Comparison of ENCODE assay signal across 17 cellular contexts in genomic region chr19:19686580-19686979, GRCh38. TPM values are rescaled to one million over a fixed set of nuclear protein-coding genes. Genes with fewer than 3 reads are reported as not detected.
DNase-seq lines count a peak whose midpoint lies in the region; ATAC-seq and TF ChIP-seq lines count a peak whose summit lies in the region.
"Had no signal": no experiment of that assay in that cellular context is flagged by ENCODE, and none has a peak within 500 bp of the region (broad histone marks: within the 10 kb centered on the region; RNA-seq: fewer than 3 reads in every experiment).

No MANE protein-coding gene starts in this region.

- no peak overlapping the region for H3K4me2 ChIP-seq in DND-41 (ENCODE audit: insufficient read depth, low read length)

- H2AFZ ChIP-seq in DND-41 (ENCODE audit: low read depth, low read length): no peak overlapping the region

- peaks cover 13% of the 10 kb centered on the region; the same call in 1 of the 2 replicates for H4K20me1 ChIP-seq in DND-41 (ENCODE audit: insufficient read depth, low read length)

- H3K36me3 Mint-ChIP-seq in activated naive CD4-positive, alpha-beta T cell treated with anti-CD3 and anti-CD28 coated beads, Interleukin-2, amount 50 U/mL, for 72 hours: peaks cover 20 to 41% of the 10 kb centered on the region in 2 donors
- H3K36me3 Mint-ChIP-seq in activated naive CD4-positive, alpha-beta T cell treated with anti-CD3 and anti-CD28 coated beads, Interleukin-2, amount 10 ng/mL, durations not matched to agents 7 days and 5 days: peaks cover 63% of the 10 kb centered on the region
- H3K36me3 Mint-ChIP-seq in activated CD8-positive, alpha-beta T cell treated with anti-CD3 and anti-CD28 coated beads, Interleukin-2, amount 10 ng/mL, durations not matched to agents 7 days and 5 days (ENCODE audit: low read depth): peaks cover 54% of the 10 kb centered on the region
- H3K36me3 Mint-ChIP-seq in activated CD4-positive, alpha-beta memory T cell treated with anti-CD3 and anti-CD28 coated beads for 36 hours: peaks cover 37% of the 10 kb centered on the region

- H3K27ac Mint-ChIP-seq in activated naive CD4-positive, alpha-beta T cell treated with anti-CD3 and anti-CD28 coated beads, Interleukin-2, amount 50 U/mL, for 72 hours: no peak overlapping the region
- no peak overlapping the region for H3K27ac Mint-ChIP-seq in activated naive CD4-positive, alpha-beta T cell treated with anti-CD3 and anti-CD28 coated beads, Interleukin-2, amount 10 ng/mL, durations not matched to agents 7 days and 5 days
- H3K27ac Mint-ChIP-seq in activated CD8-positive, alpha-beta T cell treated with anti-CD3 and anti-CD28 coated beads, Interleukin-2, amount 10 ng/mL, durations not matched to agents 7 days and 5 days: no peak overlapping the region
- no peak overlapping the region for H3K27ac Mint-ChIP-seq in activated CD4-positive, alpha-beta memory T cell treated with anti-CD3 and anti-CD28 coated beads for 36 hours
- H3K27ac Mint-ChIP-seq: HFFc6 had no signal

- intact Hi-C loops in activated CD4-positive, alpha-beta memory T cell treated with anti-CD3 and anti-CD28 coated beads for 36 hours (cut with micrococcal nuclease): no loop called here
- intact Hi-C loops in tibial artery (cut with DNase I; ENCODE audit: low total_unique reads): no loop called here

- no peak overlapping the region for H3K4me3 Mint-ChIP-seq in activated naive CD4-positive, alpha-beta T cell treated with anti-CD3 and anti-CD28 coated beads, Interleukin-2, amount 10 ng/mL, durations not matched to agents 7 days and 5 days
- no peak overlapping the region for H3K4me3 Mint-ChIP-seq in activated CD8-positive, alpha-beta T cell treated with anti-CD3 and anti-CD28 coated beads, Interleukin-2, amount 10 ng/mL, durations not matched to agents 7 days and 5 days
- H3K4me3 Mint-ChIP-seq in activated CD4-positive, alpha-beta memory T cell treated with anti-CD3 and anti-CD28 coated beads for 36 hours: no peak overlapping the region
- H3K4me3 Mint-ChIP-seq: HFFc6 had no signal

- H3K9ac ChIP-seq in DND-41 (ENCODE audit: low read depth, low read length): no peak overlapping the region

- H3K4me1 ChIP-seq in DND-41 (ENCODE audit: insufficient read depth, low read length): no peaks in the 10 kb centered on the region
- H3K4me1 ChIP-seq in tibial artery: no peaks in the 10 kb centered on the region

- CTCF ChIA-PET in activated naive CD4-positive, alpha-beta T cell treated with anti-CD3 and anti-CD28 coated beads, Interleukin-2, amount 10 ng/mL, durations not matched to agents 7 days and 5 days (lab: Charles Lee): no interaction called here
- CTCF ChIA-PET in activated CD8-positive, alpha-beta T cell treated with anti-CD3 and anti-CD28 coated beads, Interleukin-2, amount 10 ng/mL, durations not matched to agents 7 days and 5 days (lab: Charles Lee): interaction anchor here (0.9 to 1.3 kb wide), 2 partner anchors 132 to 154 kb away, joined by 3 to 6 read pairs; no protein-coding TSS in a partner anchor
- CTCF ChIA-PET in activated CD4-positive, alpha-beta memory T cell treated with anti-CD3 and anti-CD28 coated beads for 36 hours (lab: Charles Lee): interaction anchor here (0.7 kb wide), 1 partner anchor 43 kb away, joined by 3 read pairs; the partner anchor contains the start of gene GMIP

- no peak for DNase-seq in activated naive CD4-positive, alpha-beta T cell treated with anti-CD3 and anti-CD28 coated beads, Interleukin-2, amount 50 U/mL, for 72 hours (ENCODE audit: low spot score in 2 of 2)
- DNase-seq in activated naive CD4-positive, alpha-beta T cell treated with anti-CD3 and anti-CD28 coated beads, Interleukin-2, amount 10 ng/mL, durations not matched to agents 7 days and 5 days: no peak
- DNase-seq in DND-41 (no peak), tibial artery (no peak), NCI-H82 (lab: John Stamatoyannopoulos, UW) (no peak)
- DNase-seq in activated CD8-positive, alpha-beta T cell treated with anti-CD3 and anti-CD28 coated beads, Interleukin-2, amount 10 ng/mL, durations not matched to agents 7 days and 5 days: no peak
- no peak for DNase-seq in activated CD4-positive, alpha-beta memory T cell treated with anti-CD3 and anti-CD28 coated beads for 36 hours
- DNase-seq: CD4-positive, alpha-beta memory T cell; DMS153; DMS79; GF-D8; GOT3; H7; HFFc6 had no signal

- TF ChIP-seq CTCF in DND-41 (IDR thresholded peaks at IDR 0.05; ENCODE audit: borderline replicate concordance, extremely low read depth, low read length, poor library complexity, severe bottlenecking) (no peak), tibial artery (IDR thresholded peaks at IDR 0.05) (no peak)

- no peaks in the 10 kb centered on the region for H3K27me3 ChIP-seq in DND-41 (ENCODE audit: insufficient read depth, low read length, poor library complexity)
- H3K27me3 ChIP-seq in tibial artery: no peaks in the 10 kb centered on the region

- H3K4me1 Mint-ChIP-seq in activated naive CD4-positive, alpha-beta T cell treated with anti-CD3 and anti-CD28 coated beads, Interleukin-2, amount 10 ng/mL, durations not matched to agents 7 days and 5 days: no peaks in the 10 kb centered on the region
- H3K4me1 Mint-ChIP-seq in activated CD8-positive, alpha-beta T cell treated with anti-CD3 and anti-CD28 coated beads, Interleukin-2, amount 10 ng/mL, durations not matched to agents 7 days and 5 days (ENCODE audit: low read depth): no peaks in the 10 kb centered on the region
- no peaks in the 10 kb centered on the region for H3K4me1 Mint-ChIP-seq in activated CD4-positive, alpha-beta memory T cell treated with anti-CD3 and anti-CD28 coated beads for 36 hours (ENCODE audit: low read depth)

- H3K36me3 ChIP-seq in DND-41 (ENCODE audit: insufficient read depth, low read length) (peaks cover 33% of the 10 kb centered on the region), tibial artery (peaks cover 15 to 32% (median 27%) of the 10 kb centered on the region in 3 donors)

- H3K79me2 ChIP-seq in DND-41 (ENCODE audit: insufficient read depth, low read length): peaks cover 21% of the 10 kb centered on the region

- ATAC-seq in activated naive CD4-positive, alpha-beta T cell treated with anti-CD3 and anti-CD28 coated beads, Interleukin-2, amount 50 U/mL, for 72 hours: peak; percentile 43 to 50
- peak; percentile 25; the same call in 2 of the 3 replicates for ATAC-seq in DND-41 (ENCODE audit: insufficient read depth, low read depth)
- peak; percentile 56 for ATAC-seq in activated CD8-positive, alpha-beta T cell treated with anti-CD3 and anti-CD28 coated beads, Interleukin-2, amount 10 ng/mL, durations not matched to agents 7 days and 5 days
- ATAC-seq: HCT116 had no signal

- no peaks in the 10 kb centered on the region for H3K27me3 Mint-ChIP-seq in activated naive CD4-positive, alpha-beta T cell treated with anti-CD3 and anti-CD28 coated beads, Interleukin-2, amount 10 ng/mL, durations not matched to agents 7 days and 5 days
- no peaks in the 10 kb centered on the region for H3K27me3 Mint-ChIP-seq in activated CD8-positive, alpha-beta T cell treated with anti-CD3 and anti-CD28 coated beads, Interleukin-2, amount 10 ng/mL, durations not matched to agents 7 days and 5 days (ENCODE audit: low read depth)
- no peaks in the 10 kb centered on the region for H3K27me3 Mint-ChIP-seq in activated CD4-positive, alpha-beta memory T cell treated with anti-CD3 and anti-CD28 coated beads for 36 hours
- H3K27me3 Mint-ChIP-seq: CD4-positive, alpha-beta memory T cell had no signal

- H3K9me3 ChIP-seq in DND-41 (ENCODE audit: insufficient read depth, low read length, severe bottlenecking) (peaks cover 2% of the 10 kb centered on the region), tibial artery (peaks cover 0 to 44% (median 18%) of the 10 kb centered on the region in 3 donors)

- H3K27ac ChIP-seq in DND-41 (ENCODE audit: low read length): no peak overlapping the region
- H3K27ac ChIP-seq in tibial artery: no peak overlapping the region
- H3K27ac ChIP-seq: C4-2B, HL-60 had no signal

- peaks cover 17 to 19% of the 10 kb centered on the region in 2 donors for H3K9me3 Mint-ChIP-seq in activated naive CD4-positive, alpha-beta T cell treated with anti-CD3 and anti-CD28 coated beads, Interleukin-2, amount 50 U/mL, for 72 hours
- peaks cover 38% of the 10 kb centered on the region for H3K9me3 Mint-ChIP-seq in activated naive CD4-positive, alpha-beta T cell treated with anti-CD3 and anti-CD28 coated beads, Interleukin-2, amount 10 ng/mL, durations not matched to agents 7 days and 5 days
- peaks cover 24% of the 10 kb centered on the region for H3K9me3 Mint-ChIP-seq in activated CD8-positive, alpha-beta T cell treated with anti-CD3 and anti-CD28 coated beads, Interleukin-2, amount 10 ng/mL, durations not matched to agents 7 days and 5 days (ENCODE audit: insufficient read depth)
- peaks cover 37% of the 10 kb centered on the region for H3K9me3 Mint-ChIP-seq in activated CD4-positive, alpha-beta memory T cell treated with anti-CD3 and anti-CD28 coated beads for 36 hours

- POLR2A ChIA-PET in activated CD8-positive, alpha-beta T cell treated with anti-CD3 and anti-CD28 coated beads, Interleukin-2, amount 10 ng/mL, durations not matched to agents 7 days and 5 days (lab: Charles Lee): interaction anchor here (1.0 kb wide), 1 partner anchor 18 kb away, joined by 6 read pairs; the partner anchor contains the start of gene ZNF101
- POLR2A ChIA-PET in activated CD4-positive, alpha-beta memory T cell treated with anti-CD3 and anti-CD28 coated beads for 36 hours (lab: Charles Lee): interaction anchor here (0.6 kb wide), 1 partner anchor 20 kb away, joined by 3 read pairs; no protein-coding TSS in a partner anchor

- H3K4me3 ChIP-seq in DND-41 (ENCODE audit: low read depth in 1 of 2, low read length in 2 of 2) (no peak overlapping the region), tibial artery (no peak overlapping the region)

RNA-seq across cellular contexts. Expression of gene ZNF101, which starts 17.9 kb away (rescaled TPM):
- 10 to 100 TPM; 66.9 to 79.6 TPM for total RNA-seq in activated naive CD4-positive, alpha-beta T cell treated with anti-CD3 and anti-CD28 coated beads, Interleukin-2, amount 50 U/mL, for 72 hours
- total RNA-seq in activated CD8-positive, alpha-beta T cell treated with anti-CD3 and anti-CD28 coated beads, Interleukin-2, amount 10 ng/mL, durations not matched to agents 7 days and 5 days: 10 to 100 TPM; 74.2 to 87.8 TPM
- total RNA-seq in activated CD4-positive, alpha-beta memory T cell treated with anti-CD3 and anti-CD28 coated beads for 36 hours: 10 to 100 TPM; 76.0 to 77.0 TPM

RNA-seq across cellular contexts. Expression of gene ATP13A1, which starts 23.1 kb away (rescaled TPM):
- 10 to 100 TPM; 35.6 to 83.0 TPM for total RNA-seq in activated naive CD4-positive, alpha-beta T cell treated with anti-CD3 and anti-CD28 coated beads, Interleukin-2, amount 50 U/mL, for 72 hours
- total RNA-seq in activated CD8-positive, alpha-beta T cell treated with anti-CD3 and anti-CD28 coated beads, Interleukin-2, amount 10 ng/mL, durations not matched to agents 7 days and 5 days: 10 to 100 TPM; 78.6 to 78.8 TPM
- total RNA-seq in activated CD4-positive, alpha-beta memory T cell treated with anti-CD3 and anti-CD28 coated beads for 36 hours: 10 to 100 TPM; 66.6 to 69.2 TPM

RNA-seq across cellular contexts. Expression of gene GMIP, which starts 43.1 kb away (rescaled TPM):
- total RNA-seq in activated naive CD4-positive, alpha-beta T cell treated with anti-CD3 and anti-CD28 coated beads, Interleukin-2, amount 50 U/mL, for 72 hours: 100 to 1,000 TPM in 1 of 2 donors, 10 to 100 TPM in 1; 69.7 to 106 TPM
- total RNA-seq in activated CD8-positive, alpha-beta T cell treated with anti-CD3 and anti-CD28 coated beads, Interleukin-2, amount 10 ng/mL, durations not matched to agents 7 days and 5 days: 100 to 1,000 TPM in 1 of 2 experiments, 10 to 100 TPM in 1; 96.7 to 104 TPM
- total RNA-seq in activated CD4-positive, alpha-beta memory T cell treated with anti-CD3 and anti-CD28 coated beads for 36 hours: 10 to 100 TPM; 78.6 to 79.4 TPM

RNA-seq across cellular contexts. Expression of gene ZNF14, which starts 46.3 kb away (rescaled TPM):
- total RNA-seq in activated naive CD4-positive, alpha-beta T cell treated with anti-CD3 and anti-CD28 coated beads, Interleukin-2, amount 50 U/mL, for 72 hours: 10 to 100 TPM in 1 of 2 donors, 1 to 10 TPM in 1; 7.3 to 11.6 TPM
- 1 to 10 TPM; 6.9 TPM for total RNA-seq in activated CD8-positive, alpha-beta T cell treated with anti-CD3 and anti-CD28 coated beads, Interleukin-2, amount 10 ng/mL, durations not matched to agents 7 days and 5 days
- 1 to 10 TPM; 6.8 to 7.9 TPM for total RNA-seq in activated CD4-positive, alpha-beta memory T cell treated with anti-CD3 and anti-CD28 coated beads for 36 hours

RNA-seq across cellular contexts. Expression of gene LPAR2, which starts 58.6 kb away (rescaled TPM):
- total RNA-seq in activated naive CD4-positive, alpha-beta T cell treated with anti-CD3 and anti-CD28 coated beads, Interleukin-2, amount 50 U/mL, for 72 hours: 100 to 1,000 TPM in 1 of 2 donors, 10 to 100 TPM in 1; 35.4 to 122 TPM
- total RNA-seq in activated CD8-positive, alpha-beta T cell treated with anti-CD3 and anti-CD28 coated beads, Interleukin-2, amount 10 ng/mL, durations not matched to agents 7 days and 5 days: 10 to 100 TPM; 44.8 to 50.8 TPM
- 10 to 100 TPM; 32.5 to 33.1 TPM for total RNA-seq in activated CD4-positive, alpha-beta memory T cell treated with anti-CD3 and anti-CD28 coated beads for 36 hours
